Comparison of ENCODE assay signal across 1 cellular context in genomic region chr16:51243836-51244483, GRCh38.
TF ChIP-seq lines count a peak whose summit lies in the region.

No MANE protein-coding gene starts in this region.

TF ChIP-seq in HEK293, 187 proteins besides CTCF, POLR2A, EP300 and RAD21 (continued from another document and continues in another):
- TF ChIP-seq ATF2 (tag by site-specific recombination; IDR thresholded peaks at IDR 0.05; ENCODE audit: low read depth) (no peak), SETDB1 (IDR thresholded peaks at IDR 0.05; ENCODE audit: insufficient read length, low read length) (no peak), GFI1B (tag by site-specific recombination; IDR thresholded peaks at IDR 0.05) (peak; percentile 74), OSR2 (tag by site-specific recombination; IDR thresholded peaks at IDR 0.05) (no peak), ZSCAN30 (tag by site-specific recombination; IDR thresholded peaks at IDR 0.05) (peak; percentile 45; the same call in 1 of the 2 replicates), ZBTB11 (tag by site-specific recombination; conservative IDR thresholded peaks at IDR 0.05; ENCODE audit: low read depth) (no peak), KLF1 (tag by site-specific recombination; IDR thresholded peaks at IDR 0.05) (peak; percentile 63), MZF1 (tag by site-specific recombination; IDR thresholded peaks at IDR 0.05; ENCODE audit: borderline replicate concordance) (no peak), ZNF341 (tag by site-specific recombination; IDR thresholded peaks at IDR 0.05; ENCODE audit: low read depth) (no peak), ZNF473 (tag by site-specific recombination; IDR thresholded peaks at IDR 0.05) (no peak), ZNF140 (tag by site-specific recombination; IDR thresholded peaks at IDR 0.05) (no peak), ZNF555 (tag by site-specific recombination; conservative IDR thresholded peaks at IDR 0.05) (no peak), KLF9 (tag by site-specific recombination; IDR thresholded peaks at IDR 0.05; ENCODE audit: low read depth) (0 out of 2 replicates have a peak, but pooled peaks have one; percentile 18), ZBTB10 (tag by site-specific recombination; IDR thresholded peaks at IDR 0.05) (no peak), KLF16 (tag by site-specific recombination; IDR thresholded peaks at IDR 0.05) (no peak; the same call in 1 of the 2 replicates), ZNF223 (tag by site-specific recombination; IDR thresholded peaks at IDR 0.05) (no peak), ZNF623 (tag by site-specific recombination; IDR thresholded peaks at IDR 0.05) (no peak), ZXDB (tag by site-specific recombination; IDR thresholded peaks at IDR 0.05) (peak; percentile 92), ZNF660 (tag by site-specific recombination; IDR thresholded peaks at IDR 0.05) (no peak), ZNF214 (tag by site-specific recombination; IDR thresholded peaks at IDR 0.05; ENCODE audit: borderline replicate concordance) (no peak), GLI4 (tag by site-specific recombination; IDR thresholded peaks at IDR 0.05) (no peak), ZNF837 (tag by site-specific recombination; IDR thresholded peaks at IDR 0.05) (no peak), ZNF174 (tag by site-specific recombination; IDR thresholded peaks at IDR 0.05) (no peak), ZNF658 (tag by site-specific recombination; IDR thresholded peaks at IDR 0.05) (no peak), ZNF155 (tag by site-specific recombination; IDR thresholded peaks at IDR 0.05) (no peak), ZBTB20 (tag by site-specific recombination; IDR thresholded peaks at IDR 0.05) (peak; percentile 20; the same call in 1 of the 2 replicates), ZBTB1 (tag by site-specific recombination; IDR thresholded peaks at IDR 0.05) (no peak), KLF7 (tag by site-specific recombination; IDR thresholded peaks at IDR 0.05; ENCODE audit: borderline replicate concordance) (no peak), ZNF677 (tag by site-specific recombination; IDR thresholded peaks at IDR 0.05) (no peak), SCRT1 (tag by site-specific recombination; IDR thresholded peaks at IDR 0.05; ENCODE audit: borderline replicate concordance) (no peak), ZNF37A (tag by site-specific recombination; IDR thresholded peaks at IDR 0.05) (no peak)
- TF ChIP-seq, protein P1, sequence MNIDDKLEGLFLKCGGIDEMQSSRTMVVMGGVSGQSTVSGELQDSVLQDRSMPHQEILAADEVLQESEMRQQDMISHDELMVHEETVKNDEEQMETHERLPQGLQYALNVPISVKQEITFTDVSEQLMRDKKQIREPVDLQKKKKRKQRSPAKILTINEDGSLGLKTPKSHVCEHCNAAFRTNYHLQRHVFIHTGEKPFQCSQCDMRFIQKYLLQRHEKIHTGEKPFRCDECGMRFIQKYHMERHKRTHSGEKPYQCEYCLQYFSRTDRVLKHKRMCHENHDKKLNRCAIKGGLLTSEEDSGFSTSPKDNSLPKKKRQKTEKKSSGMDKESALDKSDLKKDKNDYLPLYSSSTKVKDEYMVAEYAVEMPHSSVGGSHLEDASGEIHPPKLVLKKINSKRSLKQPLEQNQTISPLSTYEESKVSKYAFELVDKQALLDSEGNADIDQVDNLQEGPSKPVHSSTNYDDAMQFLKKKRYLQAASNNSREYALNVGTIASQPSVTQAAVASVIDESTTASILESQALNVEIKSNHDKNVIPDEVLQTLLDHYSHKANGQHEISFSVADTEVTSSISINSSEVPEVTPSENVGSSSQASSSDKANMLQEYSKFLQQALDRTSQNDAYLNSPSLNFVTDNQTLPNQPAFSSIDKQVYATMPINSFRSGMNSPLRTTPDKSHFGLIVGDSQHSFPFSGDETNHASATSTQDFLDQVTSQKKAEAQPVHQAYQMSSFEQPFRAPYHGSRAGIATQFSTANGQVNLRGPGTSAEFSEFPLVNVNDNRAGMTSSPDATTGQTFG (tag by site-specific recombination; IDR thresholded peaks at IDR 0.05; ENCODE audit: borderline replicate concordance), result no peak
- TF ChIP-seq, protein P2, sequence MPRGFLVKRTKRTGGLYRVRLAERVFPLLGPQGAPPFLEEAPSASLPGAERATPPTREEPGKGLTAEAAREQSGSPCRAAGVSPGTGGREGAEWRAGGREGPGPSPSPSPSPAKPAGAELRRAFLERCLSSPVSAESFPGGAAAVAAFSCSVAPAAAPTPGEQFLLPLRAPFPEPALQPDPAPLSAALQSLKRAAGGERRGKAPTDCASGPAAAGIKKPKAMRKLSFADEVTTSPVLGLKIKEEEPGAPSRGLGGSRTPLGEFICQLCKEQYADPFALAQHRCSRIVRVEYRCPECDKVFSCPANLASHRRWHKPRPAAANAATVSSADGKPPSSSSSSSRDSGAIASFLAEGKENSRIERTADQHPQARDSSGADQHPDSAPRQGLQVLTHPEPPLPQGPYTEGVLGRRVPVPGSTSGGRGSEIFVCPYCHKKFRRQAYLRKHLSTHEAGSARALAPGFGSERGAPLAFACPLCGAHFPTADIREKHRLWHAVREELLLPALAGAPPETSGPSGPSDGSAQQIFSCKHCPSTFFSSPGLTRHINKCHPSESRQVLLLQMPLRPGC (tag by site-specific recombination; IDR thresholded peaks at IDR 0.05), result peak; percentile 80
- TF ChIP-seq, protein P3, sequence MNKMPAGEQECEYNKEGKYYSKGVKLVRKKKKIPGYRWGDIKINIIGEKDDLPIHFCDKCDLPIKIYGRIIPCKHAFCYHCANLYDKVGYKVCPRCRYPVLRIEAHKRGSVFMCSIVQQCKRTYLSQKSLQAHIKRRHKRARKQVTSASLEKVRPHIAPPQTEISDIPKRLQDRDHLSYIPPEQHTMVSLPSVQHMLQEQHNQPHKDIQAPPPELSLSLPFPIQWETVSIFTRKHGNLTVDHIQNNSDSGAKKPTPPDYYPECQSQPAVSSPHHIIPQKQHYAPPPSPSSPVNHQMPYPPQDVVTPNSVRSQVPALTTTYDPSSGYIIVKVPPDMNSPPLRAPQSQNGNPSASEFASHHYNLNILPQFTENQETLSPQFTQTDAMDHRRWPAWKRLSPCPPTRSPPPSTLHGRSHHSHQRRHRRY (tag by site-specific recombination; IDR thresholded peaks at IDR 0.05), result no peak
- TF ChIP-seq, protein P4, sequence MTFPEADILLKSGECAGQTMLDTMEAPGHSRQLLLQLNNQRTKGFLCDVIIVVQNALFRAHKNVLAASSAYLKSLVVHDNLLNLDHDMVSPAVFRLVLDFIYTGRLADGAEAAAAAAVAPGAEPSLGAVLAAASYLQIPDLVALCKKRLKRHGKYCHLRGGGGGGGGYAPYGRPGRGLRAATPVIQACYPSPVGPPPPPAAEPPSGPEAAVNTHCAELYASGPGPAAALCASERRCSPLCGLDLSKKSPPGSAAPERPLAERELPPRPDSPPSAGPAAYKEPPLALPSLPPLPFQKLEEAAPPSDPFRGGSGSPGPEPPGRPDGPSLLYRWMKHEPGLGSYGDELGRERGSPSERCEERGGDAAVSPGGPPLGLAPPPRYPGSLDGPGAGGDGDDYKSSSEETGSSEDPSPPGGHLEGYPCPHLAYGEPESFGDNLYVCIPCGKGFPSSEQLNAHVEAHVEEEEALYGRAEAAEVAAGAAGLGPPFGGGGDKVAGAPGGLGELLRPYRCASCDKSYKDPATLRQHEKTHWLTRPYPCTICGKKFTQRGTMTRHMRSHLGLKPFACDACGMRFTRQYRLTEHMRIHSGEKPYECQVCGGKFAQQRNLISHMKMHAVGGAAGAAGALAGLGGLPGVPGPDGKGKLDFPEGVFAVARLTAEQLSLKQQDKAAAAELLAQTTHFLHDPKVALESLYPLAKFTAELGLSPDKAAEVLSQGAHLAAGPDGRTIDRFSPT (tag by site-specific recombination; IDR thresholded peaks at IDR 0.05), result no peak
- TF ChIP-seq, protein P5, sequence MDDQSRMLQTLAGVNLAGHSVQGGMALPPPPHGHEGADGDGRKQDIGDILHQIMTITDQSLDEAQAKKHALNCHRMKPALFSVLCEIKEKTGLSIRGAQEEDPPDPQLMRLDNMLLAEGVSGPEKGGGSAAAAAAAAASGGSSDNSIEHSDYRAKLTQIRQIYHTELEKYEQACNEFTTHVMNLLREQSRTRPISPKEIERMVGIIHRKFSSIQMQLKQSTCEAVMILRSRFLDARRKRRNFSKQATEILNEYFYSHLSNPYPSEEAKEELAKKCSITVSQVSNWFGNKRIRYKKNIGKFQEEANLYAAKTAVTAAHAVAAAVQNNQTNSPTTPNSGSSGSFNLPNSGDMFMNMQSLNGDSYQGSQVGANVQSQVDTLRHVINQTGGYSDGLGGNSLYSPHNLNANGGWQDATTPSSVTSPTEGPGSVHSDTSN (CRISPR knock-in tag; IDR thresholded peaks at IDR 0.05), result no peak
- TF ChIP-seq, protein P6, sequence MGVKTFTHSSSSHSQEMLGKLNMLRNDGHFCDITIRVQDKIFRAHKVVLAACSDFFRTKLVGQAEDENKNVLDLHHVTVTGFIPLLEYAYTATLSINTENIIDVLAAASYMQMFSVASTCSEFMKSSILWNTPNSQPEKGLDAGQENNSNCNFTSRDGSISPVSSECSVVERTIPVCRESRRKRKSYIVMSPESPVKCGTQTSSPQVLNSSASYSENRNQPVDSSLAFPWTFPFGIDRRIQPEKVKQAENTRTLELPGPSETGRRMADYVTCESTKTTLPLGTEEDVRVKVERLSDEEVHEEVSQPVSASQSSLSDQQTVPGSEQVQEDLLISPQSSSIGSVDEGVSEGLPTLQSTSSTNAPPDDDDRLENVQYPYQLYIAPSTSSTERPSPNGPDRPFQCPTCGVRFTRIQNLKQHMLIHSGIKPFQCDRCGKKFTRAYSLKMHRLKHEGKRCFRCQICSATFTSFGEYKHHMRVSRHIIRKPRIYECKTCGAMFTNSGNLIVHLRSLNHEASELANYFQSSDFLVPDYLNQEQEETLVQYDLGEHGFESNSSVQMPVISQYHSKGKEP (tag by site-specific recombination; IDR thresholded peaks at IDR 0.05), result no peak
- TF ChIP-seq, protein P7, sequence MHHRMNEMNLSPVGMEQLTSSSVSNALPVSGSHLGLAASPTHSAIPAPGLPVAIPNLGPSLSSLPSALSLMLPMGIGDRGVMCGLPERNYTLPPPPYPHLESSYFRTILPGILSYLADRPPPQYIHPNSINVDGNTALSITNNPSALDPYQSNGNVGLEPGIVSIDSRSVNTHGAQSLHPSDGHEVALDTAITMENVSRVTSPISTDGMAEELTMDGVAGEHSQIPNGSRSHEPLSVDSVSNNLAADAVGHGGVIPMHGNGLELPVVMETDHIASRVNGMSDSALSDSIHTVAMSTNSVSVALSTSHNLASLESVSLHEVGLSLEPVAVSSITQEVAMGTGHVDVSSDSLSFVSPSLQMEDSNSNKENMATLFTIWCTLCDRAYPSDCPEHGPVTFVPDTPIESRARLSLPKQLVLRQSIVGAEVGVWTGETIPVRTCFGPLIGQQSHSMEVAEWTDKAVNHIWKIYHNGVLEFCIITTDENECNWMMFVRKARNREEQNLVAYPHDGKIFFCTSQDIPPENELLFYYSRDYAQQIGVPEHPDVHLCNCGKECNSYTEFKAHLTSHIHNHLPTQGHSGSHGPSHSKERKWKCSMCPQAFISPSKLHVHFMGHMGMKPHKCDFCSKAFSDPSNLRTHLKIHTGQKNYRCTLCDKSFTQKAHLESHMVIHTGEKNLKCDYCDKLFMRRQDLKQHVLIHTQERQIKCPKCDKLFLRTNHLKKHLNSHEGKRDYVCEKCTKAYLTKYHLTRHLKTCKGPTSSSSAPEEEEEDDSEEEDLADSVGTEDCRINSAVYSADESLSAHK (tag by site-specific recombination; IDR thresholded peaks at IDR 0.05), result peak; percentile 84
